In the genomic region with DNA sequence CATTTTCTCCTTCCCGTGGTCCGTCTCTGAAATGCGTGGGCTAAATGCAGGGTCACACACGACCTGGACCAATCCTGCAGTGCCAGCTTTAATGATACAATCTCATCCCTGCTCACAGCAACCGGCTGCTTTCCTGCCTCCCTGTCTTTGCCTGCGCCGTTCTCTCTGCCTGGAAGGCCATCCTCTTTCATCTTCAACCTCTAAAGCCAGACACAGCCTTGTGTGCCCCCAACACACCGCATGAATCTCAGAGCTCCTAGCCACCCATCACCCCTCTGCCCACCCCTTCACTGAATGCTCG, we compare ENCODE assay signal across 22 cellular contexts. TPM values are rescaled to one million over a fixed set of nuclear protein-coding genes. Genes with fewer than 3 reads are reported as not detected.
DNase-seq lines count a peak whose midpoint lies in the region; ATAC-seq and TF ChIP-seq lines count a peak whose summit lies in the region.
"Had no signal": no experiment of that assay in that cellular context is flagged by ENCODE, and none has a peak within 500 bp of the region (broad histone marks: within the 10 kb centered on the region; RNA-seq: fewer than 3 reads in every experiment).

No MANE protein-coding gene starts in this region.

- H3K36me3 Mint-ChIP-seq in CD8-positive, alpha-beta T cell = peaks cover 6% of the 10 kb centered on the region
- H3K36me3 Mint-ChIP-seq in brain = no peaks in the 10 kb centered on the region
- H3K36me3 Mint-ChIP-seq in stimulated activated effector memory CD8-positive, alpha-beta T cell treated with anti-CD3 and anti-CD28 coated beads, Interleukin-12 subunit alpha, Interleukin-12 subunit beta, amount 100 ng/mL, for 72 hours = peaks cover 16% of the 10 kb centered on the region

- H3K27me3 Mint-ChIP-seq in CD8-positive, alpha-beta T cell (ENCODE audit: low read depth) = no peaks in the 10 kb centered on the region
- peaks cover 3% of the 10 kb centered on the region for H3K27me3 Mint-ChIP-seq in brain

- H3K4me3 ChIP-seq in CD8-positive, alpha-beta T cell (ENCODE audit: low read depth, low read length) = no peak overlapping the region
- H3K4me3 ChIP-seq in mesodermal cell (ENCODE audit: extremely low read depth, insufficient read depth, low read length, poor library complexity, severe bottlenecking) = no peak overlapping the region
- H3K4me3 ChIP-seq in brain microvascular endothelial cell (ENCODE audit: low read depth, low read length) = no peak overlapping the region
- H3K4me3 ChIP-seq: esophagus muscularis mucosa, transverse colon had no signal

- H3K4me1 Mint-ChIP-seq in CD8-positive, alpha-beta T cell (ENCODE audit: low read depth) = peaks cover 25% of the 10 kb centered on the region
- peaks cover 67% of the 10 kb centered on the region for H3K4me1 Mint-ChIP-seq in brain
- peaks cover 48% of the 10 kb centered on the region for H3K4me1 Mint-ChIP-seq in stimulated activated effector memory CD8-positive, alpha-beta T cell treated with anti-CD3 and anti-CD28 coated beads, Interleukin-12 subunit alpha, Interleukin-12 subunit beta, amount 100 ng/mL, for 72 hours

- TF ChIP-seq CTCF in CD8-positive, alpha-beta T cell (IDR thresholded peaks at IDR 0.05) = no peak
- TF ChIP-seq CTCF in brain (conservative IDR thresholded peaks at IDR 0.05) (no peak), brain microvascular endothelial cell (IDR thresholded peaks at IDR 0.05; ENCODE audit: low read depth, low read length, missing control alignments) (no peak)

- CTCF ChIA-PET in CD8-positive, alpha-beta T cell (lab: Charles Lee) = no interaction called here

- in situ Hi-C loops in brain microvascular endothelial cell (cut with HindIII; ENCODE audit: low pct_ligation_motif_present, low sequenced_read_pairs) = no loop called here

- H3K36me3 ChIP-seq in CD8-positive, alpha-beta T cell (ENCODE audit: insufficient read depth, low read length) = no peaks in the 10 kb centered on the region
- peaks cover 72% of the 10 kb centered on the region for H3K36me3 ChIP-seq in mesodermal cell (ENCODE audit: control insufficient read depth, insufficient read depth, low read length)
- H3K36me3 ChIP-seq in brain microvascular endothelial cell (replicated peaks) = peaks cover 36% of the 10 kb centered on the region
- H3K36me3 ChIP-seq: transverse colon had no signal

- no peak for DNase-seq in CD8-positive, alpha-beta T cell
- no peak for DNase-seq in stimulated activated effector memory CD8-positive, alpha-beta T cell treated with anti-CD3 and anti-CD28 coated beads, Interleukin-12 subunit alpha, Interleukin-12 subunit beta, amount 100 ng/mL, for 72 hours (ENCODE audit: low spot score in 2 of 2)
- DNase-seq in brain microvascular endothelial cell = no peak
- DNase-seq in activated gamma-delta T cell treated with Interleukin-2 at 50 U/mL for 16 hours = no peak
- no peak for DNase-seq in 8988T
- DNase-seq: amniotic stem cell; Calu3; cortex of kidney; GF-D8; HCEC 1CT; left colon; NCI-H2081; NCI-H526 treated with DMSO at 0.1 percent for 48 hours; stimulated activated CD4-positive, alpha-beta T cell treated with anti-CD3 and anti-CD28 coated beads, Interleukin-2, amount 100 ng/mL, for 48 hours; transverse colon had no signal

- H3K4me3 Mint-ChIP-seq in CD8-positive, alpha-beta T cell = no peak overlapping the region
- peak overlapping the region in 1 of 5 experiments; percentile 14 for H3K4me3 Mint-ChIP-seq in brain
- no peak overlapping the region for H3K4me3 Mint-ChIP-seq in stimulated activated effector memory CD8-positive, alpha-beta T cell treated with anti-CD3 and anti-CD28 coated beads, Interleukin-12 subunit alpha, Interleukin-12 subunit beta, amount 100 ng/mL, for 72 hours

- no peak for ATAC-seq in CD8-positive, alpha-beta T cell
- ATAC-seq in stimulated activated effector memory CD8-positive, alpha-beta T cell treated with anti-CD3 and anti-CD28 coated beads, Interleukin-12 subunit alpha, Interleukin-12 subunit beta, amount 100 ng/mL, for 72 hours = no peak
- ATAC-seq in HG02571 (IDR thresholded peaks at IDR 0.05; ENCODE audit: unreplicated experiment) = no peak
- ATAC-seq: left colon had no signal

- no peak overlapping the region for H3K27ac ChIP-seq in CD8-positive, alpha-beta T cell (ENCODE audit: low read depth, low read length)
- H3K27ac ChIP-seq in mesodermal cell (ENCODE audit: low read depth, low read length, severe bottlenecking) = peak overlapping the region; percentile 37
- H3K27ac ChIP-seq in brain microvascular endothelial cell = no peak overlapping the region
- H3K27ac ChIP-seq: VCaP had no signal

- no peaks in the 10 kb centered on the region for H3K27me3 ChIP-seq in CD8-positive, alpha-beta T cell (ENCODE audit: insufficient read depth, low read length)
- H3K27me3 ChIP-seq in brain microvascular endothelial cell (replicated peaks) = no peaks in the 10 kb centered on the region
- H3K27me3 ChIP-seq: esophagus muscularis mucosa, transverse colon had no signal

- H3K9me3 ChIP-seq in CD8-positive, alpha-beta T cell (ENCODE audit: low read length) = no peaks in the 10 kb centered on the region
- H3K9me3 ChIP-seq in mesodermal cell (ENCODE audit: control insufficient read depth, low read length) = no peaks in the 10 kb centered on the region
- H3K9me3 ChIP-seq: esophagus muscularis mucosa, transverse colon had no signal

- POLR2A ChIA-PET in CD8-positive, alpha-beta T cell (lab: Charles Lee) = interaction anchor here (2.5 kb wide), 1 partner anchor 19 kb away, joined by 10 read pairs; no protein-coding TSS in a partner anchor

- H3K4me1 ChIP-seq in CD8-positive, alpha-beta T cell (ENCODE audit: insufficient read depth, low read length) = peaks cover 10% of the 10 kb centered on the region
- H3K4me1 ChIP-seq in mesodermal cell (ENCODE audit: control insufficient read depth, insufficient read depth, low read length, poor library complexity, severe bottlenecking) = peaks cover 70% of the 10 kb centered on the region

- no peaks in the 10 kb centered on the region for H3K9me3 Mint-ChIP-seq in CD8-positive, alpha-beta T cell
- H3K9me3 Mint-ChIP-seq in brain = peaks cover 0 to 2% (median 0%) of the 10 kb centered on the region in 5 experiments
- no peaks in the 10 kb centered on the region for H3K9me3 Mint-ChIP-seq in stimulated activated effector memory CD8-positive, alpha-beta T cell treated with anti-CD3 and anti-CD28 coated beads, Interleukin-12 subunit alpha, Interleukin-12 subunit beta, amount 100 ng/mL, for 72 hours

- intact Hi-C loops in CD8-positive, alpha-beta T cell (cut with DNase I, micrococcal nuclease) = loop anchor here in 1 of 2 experiments (10.0 kb wide), 1 partner anchor 47 kb away; a partner anchor contains a TSS

- 88 to 92% methylated on average over 9 of the region's 9 CpGs for WGBS in mesodermal cell (ENCODE audit: insufficient coverage in 2 of 2), 2 experiments

- H3K27ac Mint-ChIP-seq in CD8-positive, alpha-beta T cell = peak overlapping the region; percentile 80
- peak overlapping the region; percentile 66 to 97 (median 85) for H3K27ac Mint-ChIP-seq in brain
- peak overlapping the region; percentile 89 for H3K27ac Mint-ChIP-seq in stimulated activated effector memory CD8-positive, alpha-beta T cell treated with anti-CD3 and anti-CD28 coated beads, Interleukin-12 subunit alpha, Interleukin-12 subunit beta, amount 100 ng/mL, for 72 hours

RNA-seq across cellular contexts. Expression of a gene that starts 14.7 kb away (rescaled TPM):
- total RNA-seq in CD8-positive, alpha-beta T cell = not detected
- polyA plus RNA-seq in brain (ENCODE audit: insufficient read depth, low read depth, low replicate concordance) = not detected
- 2.0 TPM for polyA plus RNA-seq in mesodermal cell (2013, experiment 1 of 2)
- 3.0 TPM for polyA plus RNA-seq in mesodermal cell (2013, experiment 2 of 2)
- total RNA-seq: Calu3, esophagus muscularis mucosa, left colon, myocyte, renal cortical epithelial cell, transverse colon had no signal

RNA-seq across cellular contexts. Expression of a gene that starts 29.2 kb away (rescaled TPM):
- total RNA-seq in CD8-positive, alpha-beta T cell = not detected
- polyA plus RNA-seq in brain (ENCODE audit: insufficient read depth, low read depth, low replicate concordance) = not detected
- not detected for polyA plus RNA-seq in mesodermal cell (2013, experiment 1 of 2)
- not detected for polyA plus RNA-seq in mesodermal cell (2013, experiment 2 of 2)
- total RNA-seq: Calu3, esophagus muscularis mucosa, left colon, myocyte, renal cortical epithelial cell, transverse colon had no signal

RNA-seq across cellular contexts. Expression of a gene that starts 48.8 kb away (rescaled TPM):
- total RNA-seq in CD8-positive, alpha-beta T cell = 10 to 100 TPM; 84.7 to 96.8 TPM
- polyA plus RNA-seq in brain (ENCODE audit: insufficient read depth, low read depth, low replicate concordance) = 151 TPM
- 443 TPM for polyA plus RNA-seq in mesodermal cell (2013, experiment 1 of 2)
- 298 TPM for polyA plus RNA-seq in mesodermal cell (2013, experiment 2 of 2)
